In the genomic region with DNA sequence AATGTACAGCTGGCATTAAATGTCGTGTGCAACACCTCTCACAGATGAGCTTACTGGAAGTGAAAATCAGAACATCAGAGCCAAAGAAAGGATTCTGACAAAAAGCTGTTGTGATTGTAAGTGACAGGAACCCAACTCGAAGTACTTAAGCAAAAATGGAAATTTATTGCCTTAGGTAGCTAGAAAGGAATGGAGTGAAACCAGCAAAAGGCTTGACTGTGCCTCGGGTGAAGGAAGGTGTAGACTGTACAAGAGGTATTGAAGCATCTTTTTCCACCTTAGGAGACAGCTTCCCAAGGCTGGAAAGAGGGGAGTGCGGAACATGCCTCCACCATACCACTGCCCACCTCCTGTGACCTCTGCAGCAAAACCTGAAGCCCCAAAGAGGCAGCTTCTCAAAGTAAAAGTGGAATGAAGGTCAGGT, we compare ENCODE assay signal across 1 cellular context.
TF ChIP-seq lines count a peak whose summit lies in the region.

No MANE protein-coding gene starts in this region.

TF ChIP-seq in HepG2, 621 proteins besides CTCF, POLR2A, EP300 and RAD21 (continued from another document):
- TF ChIP-seq, protein P1, sequence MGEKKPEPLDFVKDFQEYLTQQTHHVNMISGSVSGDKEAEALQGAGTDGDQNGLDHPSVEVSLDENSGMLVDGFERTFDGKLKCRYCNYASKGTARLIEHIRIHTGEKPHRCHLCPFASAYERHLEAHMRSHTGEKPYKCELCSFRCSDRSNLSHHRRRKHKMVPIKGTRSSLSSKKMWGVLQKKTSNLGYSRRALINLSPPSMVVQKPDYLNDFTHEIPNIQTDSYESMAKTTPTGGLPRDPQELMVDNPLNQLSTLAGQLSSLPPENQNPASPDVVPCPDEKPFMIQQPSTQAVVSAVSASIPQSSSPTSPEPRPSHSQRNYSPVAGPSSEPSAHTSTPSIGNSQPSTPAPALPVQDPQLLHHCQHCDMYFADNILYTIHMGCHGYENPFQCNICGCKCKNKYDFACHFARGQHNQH (CRISPR knock-in tag; IDR thresholded peaks at IDR 0.05), result no peak
- TF ChIP-seq DMTF1 (CRISPR knock-in tag; IDR thresholded peaks at IDR 0.05) (no peak), MBNL3 (CRISPR knock-in tag; conservative IDR thresholded peaks at IDR 0.05) (no peak), NFYB (CRISPR knock-in tag; IDR thresholded peaks at IDR 0.05) (no peak), HNRNPLL (IDR thresholded peaks at IDR 0.05; ENCODE audit: low read depth, low read length, poor library complexity, severe bottlenecking) (no peak), ZNF788 (CRISPR knock-in tag; IDR thresholded peaks at IDR 0.05; ENCODE audit: borderline replicate concordance) (no peak), ZNF782 (CRISPR knock-in tag; IDR thresholded peaks at IDR 0.05; ENCODE audit: borderline replicate concordance) (no peak), ATF4 (CRISPR knock-in tag; IDR thresholded peaks at IDR 0.05) (no peak), CAMTA2 (CRISPR knock-in tag; IDR thresholded peaks at IDR 0.05; ENCODE audit: borderline replicate concordance) (no peak), ZNF678 (CRISPR knock-in tag; IDR thresholded peaks at IDR 0.05) (no peak), NR2F2 (IDR thresholded peaks at IDR 0.05; ENCODE audit: borderline replicate concordance, low read depth) (no peak), NRL (CRISPR knock-in tag; IDR thresholded peaks at IDR 0.05; ENCODE audit: borderline replicate concordance) (no peak), ZNF576 (CRISPR knock-in tag; IDR thresholded peaks at IDR 0.05) (no peak), ZNF570 (CRISPR knock-in tag; IDR thresholded peaks at IDR 0.05; ENCODE audit: borderline replicate concordance) (no peak), ZNF639 (CRISPR knock-in tag; conservative IDR thresholded peaks at IDR 0.05) (no peak), ZNF83 (CRISPR knock-in tag; IDR thresholded peaks at IDR 0.05; ENCODE audit: borderline replicate concordance) (no peak)
- TF ChIP-seq, protein P2, sequence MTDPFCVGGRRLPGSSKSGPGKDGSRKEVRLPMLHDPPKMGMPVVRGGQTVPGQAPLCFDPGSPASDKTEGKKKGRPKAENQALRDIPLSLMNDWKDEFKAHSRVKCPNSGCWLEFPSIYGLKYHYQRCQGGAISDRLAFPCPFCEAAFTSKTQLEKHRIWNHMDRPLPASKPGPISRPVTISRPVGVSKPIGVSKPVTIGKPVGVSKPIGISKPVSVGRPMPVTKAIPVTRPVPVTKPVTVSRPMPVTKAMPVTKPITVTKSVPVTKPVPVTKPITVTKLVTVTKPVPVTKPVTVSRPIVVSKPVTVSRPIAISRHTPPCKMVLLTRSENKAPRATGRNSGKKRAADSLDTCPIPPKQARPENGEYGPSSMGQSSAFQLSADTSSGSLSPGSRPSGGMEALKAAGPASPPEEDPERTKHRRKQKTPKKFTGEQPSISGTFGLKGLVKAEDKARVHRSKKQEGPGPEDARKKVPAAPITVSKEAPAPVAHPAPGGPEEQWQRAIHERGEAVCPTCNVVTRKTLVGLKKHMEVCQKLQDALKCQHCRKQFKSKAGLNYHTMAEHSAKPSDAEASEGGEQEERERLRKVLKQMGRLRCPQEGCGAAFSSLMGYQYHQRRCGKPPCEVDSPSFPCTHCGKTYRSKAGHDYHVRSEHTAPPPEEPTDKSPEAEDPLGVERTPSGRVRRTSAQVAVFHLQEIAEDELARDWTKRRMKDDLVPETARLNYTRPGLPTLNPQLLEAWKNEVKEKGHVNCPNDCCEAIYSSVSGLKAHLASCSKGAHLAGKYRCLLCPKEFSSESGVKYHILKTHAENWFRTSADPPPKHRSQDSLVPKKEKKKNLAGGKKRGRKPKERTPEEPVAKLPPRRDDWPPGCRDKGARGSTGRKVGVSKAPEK (CRISPR knock-in tag; IDR thresholded peaks at IDR 0.05; ENCODE audit: borderline replicate concordance), result no peak
